Comparison of ENCODE assay signal across 17 cellular contexts in genomic region chr2:144835634-144836351, GRCh38.
A peak's percentile ranks its signal among the peaks of the same experiment; 100 is the strongest.
DNase-seq lines count a peak whose midpoint lies in the region; FAIRE-seq and TF ChIP-seq lines count a peak whose summit lies in the region.
"Had no signal": no experiment of that assay in that cellular context is flagged by ENCODE, and none has a peak within 500 bp of the region (broad histone marks: within the 10 kb centered on the region; RNA-seq: fewer than 3 reads in every experiment).

No MANE protein-coding gene starts in this region.

- H3K27ac ChIP-seq in astrocyte (ENCODE audit: low read depth, low read length), result peak overlapping the region; percentile 58
- H3K27ac ChIP-seq: BLaER1 treated with 17β-estradiol and CSF1 and Interleukin-3, amounts not matched to agents 10 nM and 100 nM had no signal

- H3K27ac Mint-ChIP-seq in astrocyte (ENCODE audit: unreplicated experiment), result no peak overlapping the region
- H3K27ac Mint-ChIP-seq: activated naive CD8-positive, alpha-beta T cell treated with anti-CD3 and anti-CD28 coated beads, Interleukin-2, amount 10 ng/mL, durations not matched to agents 7 days and 5 days; memory B cell had no signal

- H4K20me1 ChIP-seq in astrocyte (ENCODE audit: insufficient read depth, low read length), result no peaks in the 10 kb centered on the region
- H4K20me1 ChIP-seq: BLaER1 treated with 17β-estradiol and CSF1 and Interleukin-3, amounts not matched to agents 10 nM and 100 nM had no signal

- H3K4me2 ChIP-seq in astrocyte (ENCODE audit: low read length), result peak overlapping the region; percentile 82

- H3K4me3 ChIP-seq in AG10803 (ENCODE audit: low read length), result no peak overlapping the region
- no peak overlapping the region for H3K4me3 ChIP-seq in astrocyte (ENCODE audit: insufficient read depth, low read depth, low read length)
- H3K4me3 ChIP-seq: BLaER1 treated with 17β-estradiol and CSF1 and Interleukin-3, amounts not matched to agents 10 nM and 100 nM; ovary had no signal

- TF ChIP-seq CTCF in AG10803 (conservative IDR thresholded peaks at IDR 0.05; ENCODE audit: low read length) (no peak), astrocyte (IDR thresholded peaks at IDR 0.05; ENCODE audit: insufficient read depth, low read depth, low read length) (no peak)

- H3K4me1 Mint-ChIP-seq in astrocyte (ENCODE audit: low read depth, unreplicated experiment), result peaks cover 10% of the 10 kb centered on the region
- H3K4me1 Mint-ChIP-seq: activated naive CD8-positive, alpha-beta T cell treated with anti-CD3 and anti-CD28 coated beads, Interleukin-2, amount 10 ng/mL, durations not matched to agents 7 days and 5 days; memory B cell had no signal

- H3K79me2 ChIP-seq in astrocyte (ENCODE audit: insufficient read depth, low read length), result no peaks in the 10 kb centered on the region

- H2AFZ ChIP-seq in astrocyte (ENCODE audit: low read depth, low read length), result no peak overlapping the region

- H3K4me3 Mint-ChIP-seq in astrocyte (ENCODE audit: unreplicated experiment), result no peak overlapping the region
- H3K4me3 Mint-ChIP-seq: activated naive CD8-positive, alpha-beta T cell treated with anti-CD3 and anti-CD28 coated beads, Interleukin-2, amount 10 ng/mL, durations not matched to agents 7 days and 5 days; memory B cell had no signal

- H3K27me3 Mint-ChIP-seq in astrocyte (ENCODE audit: low read depth, unreplicated experiment), result no peaks in the 10 kb centered on the region
- H3K27me3 Mint-ChIP-seq: activated naive CD8-positive, alpha-beta T cell treated with anti-CD3 and anti-CD28 coated beads, Interleukin-2, amount 10 ng/mL, durations not matched to agents 7 days and 5 days; memory B cell had no signal

- H3K9ac ChIP-seq in astrocyte (ENCODE audit: low read length), result peak overlapping the region; percentile 65
- H3K9ac ChIP-seq: BLaER1 treated with 17β-estradiol and CSF1 and Interleukin-3, amounts not matched to agents 10 nM and 100 nM had no signal

- H3K4me1 ChIP-seq in astrocyte (ENCODE audit: insufficient read depth, low read length), result peaks cover 24% of the 10 kb centered on the region

- peak; percentile 11 for DNase-seq in AG10803 (ENCODE audit: low read depth)
- peak; percentile 8 for DNase-seq in HS-5 (ENCODE audit: low read depth)
- DNase-seq in astrocyte (ENCODE audit: low read depth), result peak; percentile 46
- DNase-seq in islet precursor cell, result peak; percentile 67
- no peak for DNase-seq in iPS-NIHi11 (ENCODE audit: low spot score)
- no peak for DNase-seq in GM19240 (ENCODE audit: insufficient read length, low spot score)
- DNase-seq in NCI-H748 treated with DMSO at 0.1 percent for 48 hours (lab: John Stamatoyannopoulos, UW), result no peak
- no peak for DNase-seq in Kasumi-1 (lab: John Stamatoyannopoulos, UW)
- DNase-seq: activated CD8-positive, alpha-beta memory T cell treated with anti-CD3 and anti-CD28 coated beads, Interleukin-2, amount 50 U/mL, for 4 hours; activated naive CD8-positive, alpha-beta T cell treated with anti-CD3 and anti-CD28 coated beads, Interleukin-2, amount 10 ng/mL, durations not matched to agents 7 days and 5 days; hippocampal formation; MM.1S; stimulated activated CD4-positive, alpha-beta T cell treated with anti-CD3 and anti-CD28 coated beads, Interleukin-4, amount 100 ng/mL, for 24 hours; stimulated activated naive CD8-positive, alpha-beta T cell treated with anti-CD3 and anti-CD28 coated beads, Interleukin-15, Interleukin-2, amounts not matched to agents 100 U/mL and 50 U/mL, for 24 hours had no signal

- H3K36me3 Mint-ChIP-seq in astrocyte (ENCODE audit: low read depth, unreplicated experiment), result no peaks in the 10 kb centered on the region
- H3K36me3 Mint-ChIP-seq: activated naive CD8-positive, alpha-beta T cell treated with anti-CD3 and anti-CD28 coated beads, Interleukin-2, amount 10 ng/mL, durations not matched to agents 7 days and 5 days; memory B cell had no signal

- H3K36me3 ChIP-seq in astrocyte (ENCODE audit: insufficient read depth, low read length), result no peaks in the 10 kb centered on the region
- H3K36me3 ChIP-seq: BLaER1 treated with 17β-estradiol and CSF1 and Interleukin-3, amounts not matched to agents 10 nM and 100 nM; ovary had no signal

- no peaks in the 10 kb centered on the region for H3K27me3 ChIP-seq in astrocyte (ENCODE audit: insufficient read depth, low read length)
- H3K27me3 ChIP-seq: BLaER1 treated with 17β-estradiol and CSF1 and Interleukin-3, amounts not matched to agents 10 nM and 100 nM; ovary had no signal

- FAIRE-seq in astrocyte (lab: Jason Lieb, UNC), result peak; percentile 5

- H3K9me3 ChIP-seq in astrocyte (ENCODE audit: insufficient read depth, low read depth, low read length), result no peaks in the 10 kb centered on the region
- H3K9me3 ChIP-seq: BLaER1 treated with 17β-estradiol and CSF1 and Interleukin-3, amounts not matched to agents 10 nM and 100 nM; ovary had no signal

- H3K9me3 Mint-ChIP-seq in astrocyte (ENCODE audit: unreplicated experiment), result no peaks in the 10 kb centered on the region
- H3K9me3 Mint-ChIP-seq: activated naive CD8-positive, alpha-beta T cell treated with anti-CD3 and anti-CD28 coated beads, Interleukin-2, amount 10 ng/mL, durations not matched to agents 7 days and 5 days; memory B cell had no signal

Comparison
In these comparisons a context has a peak if more than half of its experiments do, and no peak if none do; other contexts are left out.
1. DNase-seq: peak in AG10803 (single experiment), HS-5 (single experiment), astrocyte (single experiment) and islet precursor cell (single experiment); none in iPS-NIHi11 (single experiment), GM19240 (single experiment), NCI-H748 treated with DMSO at 0.1 percent for 48 hours (single experiment) and Kasumi-1 (0 of 2).